Comparison of ENCODE assay signal across 1 cellular context in genomic region chr1:28538286-28538685, GRCh38.
TF ChIP-seq lines count a peak whose summit lies in the region.

No MANE protein-coding gene starts in this region.

TF ChIP-seq in HCT116, 20 proteins besides CTCF, POLR2A, EP300 and RAD21 (continued from another document):
- no peak for TF ChIP-seq ELF1 (IDR thresholded peaks at IDR 0.05; ENCODE audit: borderline replicate concordance, low read depth)
- TF ChIP-seq YY1 (IDR thresholded peaks at IDR 0.05; ENCODE audit: extremely low read depth, insufficient replicate concordance, low read depth, low read length), result no peak
- no peak for TF ChIP-seq REST (IDR thresholded peaks at IDR 0.05; ENCODE audit: low read depth)
- TF ChIP-seq EGR1 (IDR thresholded peaks at IDR 0.05; ENCODE audit: low read depth), result no peak
- TF ChIP-seq FOSL1 (IDR thresholded peaks at IDR 0.05; ENCODE audit: low read depth), result no peak
- no peak for TF ChIP-seq POLR2AphosphoS5 (IDR thresholded peaks at IDR 0.05; ENCODE audit: low read depth, low read length)
